ENCODE assay signal across 25 cellular contexts in the genomic region with DNA sequence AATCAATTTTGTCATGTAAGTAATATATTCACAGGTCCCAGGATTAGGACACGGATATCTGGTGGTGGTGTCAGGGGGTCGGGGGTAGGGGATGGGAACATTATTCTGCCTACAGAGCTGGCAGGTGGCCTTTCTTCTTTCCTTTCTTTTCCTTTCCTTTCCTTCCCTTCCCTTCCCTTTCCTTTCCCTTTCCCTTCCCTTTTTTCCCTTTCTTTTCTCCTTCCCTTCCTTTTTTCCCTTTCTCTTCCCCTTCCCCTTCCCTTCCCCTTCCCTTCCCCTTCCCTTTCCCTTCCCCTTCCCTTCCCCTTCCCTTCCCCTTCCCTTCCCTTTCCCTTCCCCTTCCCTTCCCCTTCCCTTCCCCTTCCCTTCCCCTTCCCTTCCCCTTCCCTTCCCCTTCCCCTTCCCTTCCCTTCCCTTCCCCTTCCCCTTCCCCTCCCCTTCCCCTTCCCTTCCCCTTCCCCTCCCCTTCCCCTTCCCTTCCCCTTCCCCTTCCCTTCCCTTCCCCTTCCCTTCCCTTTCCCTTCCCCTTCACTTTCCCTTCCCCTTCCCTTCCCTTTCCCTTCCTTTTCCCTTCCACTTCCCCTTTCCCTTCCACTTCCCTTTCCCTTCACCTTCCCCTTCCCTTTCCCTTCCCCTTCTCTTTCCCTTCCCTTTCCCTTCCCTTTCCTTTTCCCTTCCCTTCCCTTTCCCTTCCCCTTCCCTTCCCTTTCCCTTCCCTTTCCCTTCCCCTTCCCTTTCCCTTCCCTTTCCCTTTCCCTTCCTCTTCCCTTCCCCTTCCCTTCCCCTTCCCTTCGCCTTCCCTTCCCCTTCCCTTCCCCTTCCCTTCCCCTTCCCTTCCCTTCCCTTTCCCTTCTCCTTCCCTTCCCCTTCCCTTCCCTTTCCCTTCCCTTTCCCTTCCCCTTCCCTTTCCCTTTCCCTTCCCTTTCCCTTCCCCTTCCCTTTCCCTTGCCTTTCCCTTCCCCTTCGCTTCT.
"Had no signal": no experiment of that assay in that cellular context is flagged by ENCODE, and none has a peak within 500 bp of the region (broad histone marks: within the 10 kb centered on the region; RNA-seq: fewer than 3 reads in every experiment).

No MANE protein-coding gene starts in this region.

- DNase-seq: activated CD4-positive, alpha-beta T cell treated with anti-CD3 and anti-CD28 coated beads for 36 hours; activated gamma-delta T cell treated with Interleukin-2 at 50 U/mL for 16 hours; anterior cingulate cortex; colonic mucosa; effector CD8-positive, alpha-beta T cell; gastrocnemius medialis; glutamatergic neuron; mammary epithelial cell; midbrain; naive thymus-derived CD8-positive, alpha-beta T cell; occipital lobe; psoas muscle; stimulated activated CD4-positive, alpha-beta T cell treated with anti-CD3 and anti-CD28 coated beads, Interleukin-15, amount 100 ng/mL, for 24 hours; T-helper 17 cell; T1000; trophoblast cell; uterus had no signal

- H3K27me3 Mint-ChIP-seq: activated CD4-positive, alpha-beta T cell treated with anti-CD3 and anti-CD28 coated beads for 36 hours; activated naive CD4-positive, alpha-beta T cell treated with anti-CD3 and anti-CD28 coated beads, Interleukin-2, amount 50 U/mL, for 24 hours; naive thymus-derived CD8-positive, alpha-beta T cell; stimulated activated naive CD8-positive, alpha-beta T cell treated with anti-CD3 and anti-CD28 coated beads, Interleukin-15, Interleukin-2, amounts not matched to agents 100 ng/mL and 50 ng/mL, for 24 hours; T-helper 17 cell had no signal

- ATAC-seq: activated CD4-positive, alpha-beta T cell treated with anti-CD3 and anti-CD28 coated beads for 36 hours; gastrocnemius medialis; naive thymus-derived CD8-positive, alpha-beta T cell; psoas muscle; SK-N-SH treated with all-trans-retinoic acid at 6 μM for 48 hours; T-helper 17 cell; WTC11 had no signal

- H3K4me3 Mint-ChIP-seq: activated CD4-positive, alpha-beta T cell treated with anti-CD3 and anti-CD28 coated beads for 36 hours; activated naive CD4-positive, alpha-beta T cell treated with anti-CD3 and anti-CD28 coated beads, Interleukin-2, amount 50 U/mL, for 24 hours; naive thymus-derived CD8-positive, alpha-beta T cell; neural progenitor cell; stimulated activated naive CD8-positive, alpha-beta T cell treated with anti-CD3 and anti-CD28 coated beads, Interleukin-15, Interleukin-2, amounts not matched to agents 100 ng/mL and 50 ng/mL, for 24 hours; T-helper 17 cell; WTC11 had no signal

- H3K4me2 ChIP-seq: neural progenitor cell, smooth muscle cell had no signal

- H3K4me3 ChIP-seq: colonic mucosa, gastrocnemius medialis, neural progenitor cell, psoas muscle, smooth muscle cell, thoracic aorta, uterus had no signal

- H3K27me3 ChIP-seq: colonic mucosa, gastrocnemius medialis, uterus had no signal

- H3K79me2 ChIP-seq: parathyroid adenoma had no signal

- H3K27ac Mint-ChIP-seq: activated CD4-positive, alpha-beta T cell treated with anti-CD3 and anti-CD28 coated beads for 36 hours; activated naive CD4-positive, alpha-beta T cell treated with anti-CD3 and anti-CD28 coated beads, Interleukin-2, amount 50 U/mL, for 24 hours; T-helper 17 cell; WTC11 had no signal

- H3K9me3 Mint-ChIP-seq: activated naive CD4-positive, alpha-beta T cell treated with anti-CD3 and anti-CD28 coated beads, Interleukin-2, amount 50 U/mL, for 24 hours; naive thymus-derived CD8-positive, alpha-beta T cell; stimulated activated naive CD8-positive, alpha-beta T cell treated with anti-CD3 and anti-CD28 coated beads, Interleukin-15, Interleukin-2, amounts not matched to agents 100 ng/mL and 50 ng/mL, for 24 hours; WTC11 had no signal

- H3K27ac ChIP-seq: colonic mucosa, gastrocnemius medialis, neural progenitor cell, parathyroid adenoma, psoas muscle, thoracic aorta, uterus had no signal

- H2AFZ ChIP-seq: neural progenitor cell, parathyroid adenoma had no signal

- H3K4me1 ChIP-seq: colonic mucosa, gastrocnemius medialis, neural progenitor cell, parathyroid adenoma, psoas muscle, uterus had no signal

- H3K36me3 Mint-ChIP-seq: neural progenitor cell, WTC11 had no signal

- H3K9ac ChIP-seq: neural progenitor cell, parathyroid adenoma had no signal
